ENCODE assay signal across 15 cellular contexts in the genomic region with DNA sequence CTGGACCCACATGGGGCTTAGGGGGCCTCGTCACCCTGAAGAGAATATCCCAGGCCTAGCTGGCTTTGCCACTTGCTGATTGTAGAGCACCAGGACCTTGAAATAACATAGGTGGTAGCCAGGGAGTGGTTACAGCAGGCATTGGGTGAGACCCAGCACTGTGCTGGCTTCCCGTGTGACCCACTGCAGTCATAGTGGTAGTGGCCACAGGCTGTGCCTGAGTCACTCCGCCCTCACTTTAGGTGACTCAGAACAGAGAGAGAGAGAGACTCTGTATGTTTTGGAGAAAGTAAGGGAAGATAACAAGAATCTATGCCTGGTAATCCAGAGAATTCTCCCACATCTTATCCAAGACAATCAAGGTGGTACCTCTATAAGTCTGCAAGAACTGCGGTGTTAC.
"Had no signal": no experiment of that assay in that cellular context is flagged by ENCODE, and none has a peak within 500 bp of the region (broad histone marks: within the 10 kb centered on the region; RNA-seq: fewer than 3 reads in every experiment).

No MANE protein-coding gene starts in this region.

- H3K27me3 ChIP-seq: cardiac muscle cell, left lung, ovary, tibial nerve, vagina had no signal

- FAIRE-seq: astrocyte, kidney had no signal

- H3K4me1 ChIP-seq: left lung, tibial nerve, vagina had no signal

- H3K4me3 ChIP-seq: cardiac muscle cell, left lung, mucosa of descending colon, ovary, tibial nerve, vagina had no signal

- H3K36me3 ChIP-seq: cardiac muscle cell, left lung, ovary, tibial nerve, vagina had no signal

- H3K27ac ChIP-seq: cardiac muscle cell, left lung, ovary, tibial nerve, vagina, VCaP had no signal

- DNase-seq: activated CD4-positive, alpha-beta T cell treated with anti-CD3 and anti-CD28 coated beads for 1 hour; activated CD4-positive, alpha-beta T cell treated with anti-CD3 and anti-CD28 coated beads, Interleukin-2, amount 50 U/mL, for 48 hours; activated naive CD4-positive, alpha-beta T cell treated with anti-CD3 and anti-CD28 coated beads, Interleukin-2, amount 10 ng/mL, durations not matched to agents 7 days and 5 days; hippocampal formation; kidney; left lung; mucosa of descending colon; naive thymus-derived CD4-positive, alpha-beta T cell; ovary; stimulated activated CD4-positive, alpha-beta T cell treated with anti-CD3 and anti-CD28 coated beads, Interleukin-2, amount 100 ng/mL, for 24 hours had no signal
